9 cellular contexts compared by ENCODE assay signal in genomic region chr3:192514754-192515660, GRCh38.
A peak's percentile ranks its signal among the peaks of the same experiment; 100 is the strongest.
DNase-seq lines count a peak whose midpoint lies in the region; ATAC-seq, FAIRE-seq and TF ChIP-seq lines count a peak whose summit lies in the region.
"Had no signal": no experiment of that assay in that cellular context is flagged by ENCODE, and none has a peak within 500 bp of the region (broad histone marks: within the 10 kb centered on the region; RNA-seq: fewer than 3 reads in every experiment).

No MANE protein-coding gene starts in this region.

- H3K4me3 Mint-ChIP-seq in activated T-cell treated with anti-CD3 and anti-CD28 coated beads, Interleukin-2, amount 50 U/mL, for 24 hours = no peak overlapping the region
- H3K4me3 Mint-ChIP-seq in activated CD4-positive, alpha-beta T cell treated with anti-CD3 and anti-CD28 coated beads, Interleukin-2, amount 10 ng/mL, durations not matched to agents 24 days and 14 days = no peak overlapping the region

- H3K36me3 ChIP-seq in kidney (ENCODE audit: control insufficient read depth in 1 of 2, insufficient read depth in 2 of 2, low read length in 2 of 2) = no peaks in the 10 kb centered on the region
- no peaks in the 10 kb centered on the region for H3K36me3 ChIP-seq in stomach smooth muscle (ENCODE audit: control insufficient read depth in 2 of 2, insufficient read depth in 2 of 2, low read length in 2 of 2)
- H3K36me3 ChIP-seq: BLaER1 had no signal

- H3K4me1 ChIP-seq in kidney (ENCODE audit: control insufficient read depth in 1 of 2, insufficient read depth in 1 of 2, low read depth in 1 of 2, low read length in 2 of 2) = no peaks in the 10 kb centered on the region
- H3K4me1 ChIP-seq in stomach smooth muscle (ENCODE audit: control insufficient read depth, insufficient read depth, low read length) = peaks cover 6% of the 10 kb centered on the region
- H3K4me1 ChIP-seq: BLaER1 had no signal

- H3K36me3 Mint-ChIP-seq in activated T-cell treated with anti-CD3 and anti-CD28 coated beads, Interleukin-2, amount 50 U/mL, for 24 hours (ENCODE audit: low read depth) = no peaks in the 10 kb centered on the region
- H3K36me3 Mint-ChIP-seq in activated CD4-positive, alpha-beta T cell treated with anti-CD3 and anti-CD28 coated beads, Interleukin-2, amount 10 ng/mL, durations not matched to agents 24 days and 14 days (ENCODE audit: low read depth) = no peaks in the 10 kb centered on the region

- FAIRE-seq in kidney (lab: Jason Lieb, UNC) = no peak

- H3K4me1 Mint-ChIP-seq in activated T-cell treated with anti-CD3 and anti-CD28 coated beads, Interleukin-2, amount 50 U/mL, for 24 hours (ENCODE audit: low read depth) = peaks cover 10% of the 10 kb centered on the region
- H3K4me1 Mint-ChIP-seq in activated CD4-positive, alpha-beta T cell treated with anti-CD3 and anti-CD28 coated beads, Interleukin-2, amount 10 ng/mL, durations not matched to agents 24 days and 14 days = peaks cover 2% of the 10 kb centered on the region

- no peak overlapping the region for H3K27ac Mint-ChIP-seq in activated T-cell treated with anti-CD3 and anti-CD28 coated beads, Interleukin-2, amount 50 U/mL, for 24 hours
- no peak overlapping the region for H3K27ac Mint-ChIP-seq in activated CD4-positive, alpha-beta T cell treated with anti-CD3 and anti-CD28 coated beads, Interleukin-2, amount 10 ng/mL, durations not matched to agents 24 days and 14 days

- H3K4me3 ChIP-seq in kidney (ENCODE audit: low read length in 2 of 2) = peak overlapping the region; percentile 20 to 46
- H3K4me3 ChIP-seq in stomach smooth muscle (ENCODE audit: low read length in 2 of 2) = peak overlapping the region; percentile 46 to 58
- H3K4me3 ChIP-seq: BLaER1 had no signal

- peak; percentile 68 for TF ChIP-seq CTCF in VCaP (conservative IDR thresholded peaks at IDR 0.05)
- no peak for TF ChIP-seq CTCF in kidney (IDR thresholded peaks at IDR 0.05; ENCODE audit: borderline replicate concordance, extremely low read depth, insufficient read depth)

- DNase-seq in activated T-cell treated with anti-CD3 and anti-CD28 coated beads, Interleukin-2, amount 50 U/mL, for 24 hours = peak; percentile 25
- DNase-seq in activated T-cell treated with anti-CD3 and anti-CD28 coated beads for 4 hours (no peak), kidney (peak; percentile 65), NOMO-1 treated with DMSO at 0.1 percent for 48 hours (lab: John Stamatoyannopoulos, UW; ENCODE audit: unreplicated experiment) (no peak)
- no peak for DNase-seq in activated CD4-positive, alpha-beta T cell treated with anti-CD3 and anti-CD28 coated beads, Interleukin-2, amount 10 ng/mL, durations not matched to agents 24 days and 14 days

- peaks cover 2% of the 10 kb centered on the region for H3K9me3 Mint-ChIP-seq in activated T-cell treated with anti-CD3 and anti-CD28 coated beads, Interleukin-2, amount 50 U/mL, for 24 hours
- H3K9me3 Mint-ChIP-seq in activated CD4-positive, alpha-beta T cell treated with anti-CD3 and anti-CD28 coated beads, Interleukin-2, amount 10 ng/mL, durations not matched to agents 24 days and 14 days = peaks cover 5% of the 10 kb centered on the region

- H3K9ac ChIP-seq in kidney (ENCODE audit: low read length in 2 of 2) (no peak overlapping the region), stomach smooth muscle (ENCODE audit: low read length in 2 of 2) (no peak overlapping the region)
- H3K9ac ChIP-seq: BLaER1 had no signal

- peaks cover 12 to 26% of the 10 kb centered on the region in 2 donors for H3K27me3 ChIP-seq in stomach smooth muscle (ENCODE audit: control insufficient read depth in 1 of 2, insufficient read depth in 2 of 2, low read length in 2 of 2)
- H3K27me3 ChIP-seq: BLaER1 had no signal

- intact Hi-C loops in kidney (cut with DNase I) = no loop called here
- intact Hi-C loops in activated CD4-positive, alpha-beta T cell treated with anti-CD3 and anti-CD28 coated beads, Interleukin-2, amount 10 ng/mL, durations not matched to agents 24 days and 14 days (cut with micrococcal nuclease) = loop anchor here (5.0 kb wide), 1 partner anchor 108 kb away; no protein-coding TSS in a partner anchor

- no peak for ATAC-seq in GM21515 (IDR thresholded peaks at IDR 0.05; ENCODE audit: unreplicated experiment)

- H3K9me3 ChIP-seq in kidney (ENCODE audit: control insufficient read depth in 1 of 2, low read length in 2 of 2) (peaks cover 3 to 7% of the 10 kb centered on the region in 2 donors), stomach smooth muscle (ENCODE audit: control insufficient read depth in 2 of 2, low read length in 2 of 2) (peaks cover 4 to 6% of the 10 kb centered on the region in 2 donors)

- H3K27ac ChIP-seq in VCaP = peak overlapping the region; percentile 11; the same call in 1 of the 2 replicates
- no peak overlapping the region for H3K27ac ChIP-seq in kidney (ENCODE audit: low read depth in 2 of 2, low read length in 2 of 2)
- no peak overlapping the region for H3K27ac ChIP-seq in stomach smooth muscle (ENCODE audit: low read length)
- H3K27ac ChIP-seq: BLaER1 had no signal

- H3K27me3 Mint-ChIP-seq in activated T-cell treated with anti-CD3 and anti-CD28 coated beads, Interleukin-2, amount 50 U/mL, for 24 hours = peaks cover 59% of the 10 kb centered on the region
- H3K27me3 Mint-ChIP-seq in activated CD4-positive, alpha-beta T cell treated with anti-CD3 and anti-CD28 coated beads, Interleukin-2, amount 10 ng/mL, durations not matched to agents 24 days and 14 days = peaks cover 42% of the 10 kb centered on the region

Comparison
In these comparisons a context has a peak if more than half of its experiments do, and no peak if none do; other contexts are left out.
1. DNase-seq: peak in activated T-cell treated with anti-CD3 and anti-CD28 coated beads, Interleukin-2, amount 50 U/mL, for 24 hours (single experiment) and kidney (single experiment); none in activated T-cell treated with anti-CD3 and anti-CD28 coated beads for 4 hours (single experiment), NOMO-1 treated with DMSO at 0.1 percent for 48 hours (single experiment) and activated CD4-positive, alpha-beta T cell treated with anti-CD3 and anti-CD28 coated beads, Interleukin-2, amount 10 ng/mL, durations not matched to agents 24 days and 14 days (single experiment).